Comparison of ENCODE assay signal across 29 cellular contexts in the genomic region with DNA sequence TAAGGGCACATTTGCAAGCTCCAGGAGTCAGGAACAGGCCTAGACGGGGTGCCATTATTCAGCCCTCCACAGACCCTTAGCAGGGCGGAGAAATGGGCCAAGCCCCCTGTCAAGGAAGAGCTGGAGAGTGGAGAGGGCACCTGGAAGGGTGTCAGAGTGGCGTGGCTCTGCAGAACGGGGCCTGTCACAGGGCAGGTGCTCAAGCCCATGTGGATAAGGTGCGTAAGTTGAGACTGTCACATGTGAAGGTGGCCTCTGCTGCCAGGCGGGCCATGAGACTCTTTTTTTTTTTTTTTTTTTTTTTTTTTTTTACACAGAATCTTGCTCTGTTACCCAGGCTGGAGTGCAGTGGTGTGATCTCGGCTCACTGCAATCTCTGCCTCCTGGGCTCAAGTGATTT.
"Had no signal": no experiment of that assay in that cellular context is flagged by ENCODE, and none has a peak within 500 bp of the region (broad histone marks: within the 10 kb centered on the region; RNA-seq: fewer than 3 reads in every experiment).

No MANE protein-coding gene starts in this region.

- H3K27me3 ChIP-seq: body of pancreas, esophagus squamous epithelium, gastroesophageal sphincter had no signal

- H3K4me3 ChIP-seq: body of pancreas, esophagus squamous epithelium, gastroesophageal sphincter had no signal

- ATAC-seq: activated CD4-positive, alpha-beta T cell treated with anti-CD3 and anti-CD28 coated beads for 36 hours; activated T-cell treated with anti-CD3 and anti-CD28 coated beads, Interleukin-2, amount 50 U/mL, for 4 hours; activated T-helper 17 cell treated with anti-CD3 and anti-CD28 coated beads, Interleukin-2, amount 50 U/mL, for 72 hours; body of pancreas; gastroesophageal sphincter had no signal

- DNase-seq: activated CD4-positive, alpha-beta memory T cell treated with anti-CD3 and anti-CD28 coated beads, Interleukin-2, amount 10 ng/mL, durations not matched to agents 7 days and 5 days; activated CD4-positive, alpha-beta T cell treated with anti-CD3 and anti-CD28 coated beads for 36 hours; activated CD4-positive, alpha-beta T cell treated with anti-CD3 and anti-CD28 coated beads, Interleukin-2, amount 10 ng/mL, durations not matched to agents 24 days and 14 days; activated CD4-positive, alpha-beta T cell treated with anti-CD3 and anti-CD28 coated beads, Interleukin-2, amount 50 U/mL, for 4 hours; activated CD4-positive, CD25-positive, alpha-beta regulatory T cell; activated CD4-positive, CD25-positive, alpha-beta regulatory T cell treated with anti-CD3 and anti-CD28 coated beads, Interleukin-2, amount 50 U/mL, for 72 hours; activated CD8-positive, alpha-beta memory T cell treated with anti-CD3 and anti-CD28 coated beads, Interleukin-2, amount 50 U/mL, for 48 hours; activated effector memory CD4-positive, alpha-beta T cell treated with Interleukin-2 at 50 U/mL for 16 hours; activated gamma-delta T cell treated with Interleukin-2 at 50 U/mL for 16 hours; activated naive CD4-positive, alpha-beta T cell treated with anti-CD3 and anti-CD28 coated beads, Interleukin-2, amount 50 U/mL, for 16 hours; activated naive CD4-positive, alpha-beta T cell treated with Interleukin-2 at 50 U/mL for 16 hours; activated T-cell treated with anti-CD3 and anti-CD28 coated beads for 4 hours; activated T-cell treated with anti-CD3 and anti-CD28 coated beads, Interleukin-2, amount 50 U/mL, for 4 hours; amniotic stem cell; aorta; body of pancreas; cortex of kidney; effector CD8-positive, alpha-beta T cell; esophagus squamous epithelium; foreskin melanocyte; head of caudate nucleus; T-helper 2 cell had no signal

- H3K36me3 ChIP-seq: esophagus squamous epithelium, gastroesophageal sphincter had no signal

- H3K27me3 Mint-ChIP-seq: activated CD4-positive, alpha-beta T cell treated with anti-CD3 and anti-CD28 coated beads, Interleukin-2, amount 10 ng/mL, durations not matched to agents 24 days and 14 days; activated naive CD8-positive, alpha-beta T cell; activated T-helper 17 cell treated with anti-CD3 and anti-CD28 coated beads, Interleukin-2, amount 50 U/mL, for 72 hours had no signal

- H3K9me3 ChIP-seq: body of pancreas, esophagus squamous epithelium, gastroesophageal sphincter had no signal

- H3K27ac Mint-ChIP-seq: activated CD4-positive, alpha-beta memory T cell treated with anti-CD3 and anti-CD28 coated beads, Interleukin-2, amount 10 ng/mL, durations not matched to agents 7 days and 5 days; activated CD4-positive, alpha-beta T cell treated with anti-CD3 and anti-CD28 coated beads for 36 hours; activated CD4-positive, alpha-beta T cell treated with anti-CD3 and anti-CD28 coated beads, Interleukin-2, amount 10 ng/mL, durations not matched to agents 24 days and 14 days; activated naive CD8-positive, alpha-beta T cell; activated T-helper 17 cell treated with anti-CD3 and anti-CD28 coated beads, Interleukin-2, amount 50 U/mL, for 72 hours had no signal

- FAIRE-seq: colon, endometrium, endothelial cell of umbilical vein had no signal

- H3K36me3 Mint-ChIP-seq: activated naive CD8-positive, alpha-beta T cell had no signal

- H3K9me3 Mint-ChIP-seq: activated CD4-positive, alpha-beta memory T cell treated with anti-CD3 and anti-CD28 coated beads, Interleukin-2, amount 10 ng/mL, durations not matched to agents 7 days and 5 days; activated CD4-positive, alpha-beta T cell treated with anti-CD3 and anti-CD28 coated beads, Interleukin-2, amount 10 ng/mL, durations not matched to agents 24 days and 14 days; activated T-cell treated with anti-CD3 and anti-CD28 coated beads, Interleukin-2, amount 50 U/mL, for 4 hours; activated T-helper 17 cell treated with anti-CD3 and anti-CD28 coated beads, Interleukin-2, amount 50 U/mL, for 72 hours had no signal

- H3K27ac ChIP-seq: body of pancreas, epithelial cell of prostate, esophagus squamous epithelium, gastroesophageal sphincter had no signal

- H3K4me1 ChIP-seq: body of pancreas had no signal

- H3K4me3 Mint-ChIP-seq: activated CD4-positive, alpha-beta memory T cell treated with anti-CD3 and anti-CD28 coated beads, Interleukin-2, amount 10 ng/mL, durations not matched to agents 7 days and 5 days; activated CD4-positive, alpha-beta T cell treated with anti-CD3 and anti-CD28 coated beads for 36 hours; activated CD4-positive, alpha-beta T cell treated with anti-CD3 and anti-CD28 coated beads, Interleukin-2, amount 10 ng/mL, durations not matched to agents 24 days and 14 days; activated naive CD8-positive, alpha-beta T cell; activated T-cell treated with anti-CD3 and anti-CD28 coated beads, Interleukin-2, amount 50 U/mL, for 4 hours; activated T-helper 17 cell treated with anti-CD3 and anti-CD28 coated beads, Interleukin-2, amount 50 U/mL, for 72 hours had no signal
